ENCODE assay signal across 22 cellular contexts in genomic region chr13:89307278-89307677, GRCh38.
A peak's percentile ranks its signal among the peaks of the same experiment; 100 is the strongest.
DNase-seq lines count a peak whose midpoint lies in the region; ATAC-seq and TF ChIP-seq lines count a peak whose summit lies in the region.
"Had no signal": no experiment of that assay in that cellular context is flagged by ENCODE, and none has a peak within 500 bp of the region (broad histone marks: within the 10 kb centered on the region; RNA-seq: fewer than 3 reads in every experiment).

No MANE protein-coding gene starts in this region.

- no peak overlapping the region for H3K4me2 ChIP-seq in OCI-LY3 (ENCODE audit: low read length)

- H3K9me3 ChIP-seq in OCI-LY3 (ENCODE audit: insufficient read depth, low read length): no peaks in the 10 kb centered on the region
- H3K9me3 ChIP-seq: Caco-2, Peyer's patch had no signal

- no peaks in the 10 kb centered on the region for H3K79me2 ChIP-seq in OCI-LY3 (ENCODE audit: low read length)

- H3K4me1 ChIP-seq in OCI-LY3 (ENCODE audit: low read length): peaks cover 3% of the 10 kb centered on the region; the same call in 1 of the 2 replicates
- H3K4me1 ChIP-seq: Caco-2, Peyer's patch had no signal

- 0 out of 2 replicates have a peak overlapping the region, but pooled peaks have one; percentile 4 for H2AFZ ChIP-seq in OCI-LY3 (ENCODE audit: low read depth, low read length)

- no peaks in the 10 kb centered on the region for H3K27me3 ChIP-seq in OCI-LY3 (ENCODE audit: low read depth, low read length)
- H3K27me3 ChIP-seq: Peyer's patch had no signal

- H3K27ac ChIP-seq in OCI-LY3 (ENCODE audit: low read length): no peak overlapping the region
- H3K27ac ChIP-seq: 22Rv1, Peyer's patch had no signal

- ATAC-seq in stimulated activated naive CD8-positive, alpha-beta T cell treated with anti-CD3 and anti-CD28 coated beads, Interleukin-15, Interleukin-2, amounts not matched to agents 100 U/mL and 50 U/mL, for 24 hours: peak; percentile 28
- no peak for ATAC-seq in stimulated activated naive CD8-positive, alpha-beta T cell treated with anti-CD3 and anti-CD28 coated beads, Interleukin-15, amount 100 ng/mL, for 72 hours
- ATAC-seq in HG02870 (IDR thresholded peaks at IDR 0.05; ENCODE audit: unreplicated experiment) (peak; percentile 51), GM19467 (IDR thresholded peaks at IDR 0.05; ENCODE audit: unreplicated experiment) (no peak)
- ATAC-seq: K562, Right ventricle myocardium inferior, T-cell had no signal

- no peak overlapping the region for H3K4me3 Mint-ChIP-seq in stimulated activated naive CD8-positive, alpha-beta T cell treated with anti-CD3 and anti-CD28 coated beads, Interleukin-15, amount 100 ng/mL, for 72 hours
- H3K4me3 Mint-ChIP-seq: B cell; CD4-positive, CD25-positive, alpha-beta regulatory T cell; T-cell had no signal

- H3K4me3 ChIP-seq in OCI-LY3 (ENCODE audit: low read length): no peak overlapping the region
- H3K4me3 ChIP-seq: K562, Peyer's patch had no signal

- H4K20me1 ChIP-seq in OCI-LY3 (ENCODE audit: insufficient read depth, low read length): no peaks in the 10 kb centered on the region

- H3K4me1 Mint-ChIP-seq in stimulated activated naive CD8-positive, alpha-beta T cell treated with anti-CD3 and anti-CD28 coated beads, Interleukin-15, amount 100 ng/mL, for 72 hours: no peaks in the 10 kb centered on the region
- H3K4me1 Mint-ChIP-seq: B cell; CD4-positive, CD25-positive, alpha-beta regulatory T cell; T-cell had no signal

- H3K36me3 ChIP-seq in OCI-LY3 (replicated peaks; ENCODE audit: low read depth, low read length): no peaks in the 10 kb centered on the region
- H3K36me3 ChIP-seq: Peyer's patch had no signal

- no peak for DNase-seq in stimulated activated naive CD8-positive, alpha-beta T cell treated with anti-CD3 and anti-CD28 coated beads, Interleukin-15, Interleukin-2, amounts not matched to agents 100 U/mL and 50 U/mL, for 24 hours
- no peak for DNase-seq in stimulated activated naive CD8-positive, alpha-beta T cell treated with anti-CD3 and anti-CD28 coated beads, Interleukin-15, amount 100 ng/mL, for 72 hours
- DNase-seq in renal cortical epithelial cell (ENCODE audit: low read depth): peak; percentile 59
- DNase-seq in GDM1 (lab: John Stamatoyannopoulos, UW): no peak
- DNase-seq in OCI-M1 (lab: John Stamatoyannopoulos, UW): no peak
- DNase-seq: Caco-2; CD4-positive, CD25-positive, alpha-beta regulatory T cell; DMS153; EL; HCEC 1CT; NCI-H1436; NCI-H2081; NCI-H510A treated with DMSO at 0.1 percent for 48 hours; Peyer's patch; T-cell had no signal

- H3K27me3 Mint-ChIP-seq in stimulated activated naive CD8-positive, alpha-beta T cell treated with anti-CD3 and anti-CD28 coated beads, Interleukin-15, amount 100 ng/mL, for 72 hours: no peaks in the 10 kb centered on the region
- H3K27me3 Mint-ChIP-seq: B cell; CD4-positive, CD25-positive, alpha-beta regulatory T cell; T-cell had no signal

- H3K9ac ChIP-seq in OCI-LY3 (ENCODE audit: low read length): no peak overlapping the region

- H3K27ac Mint-ChIP-seq in stimulated activated naive CD8-positive, alpha-beta T cell treated with anti-CD3 and anti-CD28 coated beads, Interleukin-15, amount 100 ng/mL, for 72 hours: no peak overlapping the region
- H3K27ac Mint-ChIP-seq: B cell; CD4-positive, CD25-positive, alpha-beta regulatory T cell; T-cell had no signal

- TF ChIP-seq CTCF in OCI-LY3 (IDR thresholded peaks at IDR 0.05; ENCODE audit: low read depth, low read length): no peak

- peaks cover 19 to 28% of the 10 kb centered on the region in 2 donors for H3K9me3 Mint-ChIP-seq in stimulated activated naive CD8-positive, alpha-beta T cell treated with anti-CD3 and anti-CD28 coated beads, Interleukin-15, amount 100 ng/mL, for 72 hours

Comparison
In these comparisons a context has a peak if more than half of its experiments do, and no peak if none do; other contexts are left out.
1. ATAC-seq: peak in stimulated activated naive CD8-positive, alpha-beta T cell treated with anti-CD3 and anti-CD28 coated beads, Interleukin-15, Interleukin-2, amounts not matched to agents 100 U/mL and 50 U/mL, for 24 hours (single experiment) and HG02870 (single experiment); none in stimulated activated naive CD8-positive, alpha-beta T cell treated with anti-CD3 and anti-CD28 coated beads, Interleukin-15, amount 100 ng/mL, for 72 hours (single experiment) and GM19467 (single experiment).